ENCODE assay signal across 22 cellular contexts in the genomic region with DNA sequence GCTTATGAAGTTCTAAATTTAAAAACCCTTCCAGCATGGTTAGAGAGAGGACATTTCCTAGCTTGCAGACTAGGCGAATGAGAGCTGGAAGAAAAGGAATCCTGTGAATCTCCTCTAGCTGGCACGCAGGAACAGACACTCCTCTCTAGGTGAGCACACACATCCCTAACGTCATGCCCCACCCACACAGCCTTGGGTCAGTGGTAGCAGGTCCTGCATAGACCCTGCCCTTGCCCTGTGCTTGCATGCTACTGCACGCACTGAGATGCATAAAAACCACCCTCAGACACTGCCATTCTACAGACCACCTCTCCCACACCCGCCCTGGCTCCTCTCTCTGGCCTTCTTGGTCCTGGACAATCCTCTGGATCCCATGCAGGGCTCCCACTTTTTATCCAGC. TPM values are rescaled to one million over a fixed set of nuclear protein-coding genes. Genes with fewer than 3 reads are reported as not detected.
"Had no signal": no experiment of that assay in that cellular context is flagged by ENCODE, and none has a peak within 500 bp of the region (broad histone marks: within the 10 kb centered on the region; RNA-seq: fewer than 3 reads in every experiment).

No MANE protein-coding gene starts in this region.

- H3K36me3 Mint-ChIP-seq: activated naive CD8-positive, alpha-beta T cell treated with anti-CD3 and anti-CD28 coated beads, Interleukin-2, amount 10 ng/mL, durations not matched to agents 7 days and 5 days had no signal

- H3K36me3 ChIP-seq: adrenal gland, breast epithelium, SJSA1 had no signal

- H3K27me3 ChIP-seq: adrenal gland, SJSA1 had no signal

- H3K4me1 Mint-ChIP-seq: activated B cell treated with CpG ODN at 0.5 μM for 24 hours; activated CD4-positive, alpha-beta memory T cell treated with anti-CD3 and anti-CD28 coated beads, Interleukin-2, amount 10 ng/mL, durations not matched to agents 7 days and 5 days; activated CD4-positive, alpha-beta T cell treated with anti-CD3 and anti-CD28 coated beads, Interleukin-2, amount 10 ng/mL, durations not matched to agents 7 days and 5 days; activated naive CD8-positive, alpha-beta T cell treated with anti-CD3 and anti-CD28 coated beads, Interleukin-2, amount 10 ng/mL, durations not matched to agents 7 days and 5 days; T-helper 17 cell had no signal

- DNase-seq: activated B cell treated with CpG ODN at 0.5 μM for 24 hours; activated CD4-positive, alpha-beta memory T cell treated with anti-CD3 and anti-CD28 coated beads, Interleukin-2, amount 10 ng/mL, durations not matched to agents 7 days and 5 days; activated CD4-positive, alpha-beta T cell treated with anti-CD3 and anti-CD28 coated beads, Interleukin-2, amount 10 ng/mL, durations not matched to agents 7 days and 5 days; activated CD8-positive, alpha-beta memory T cell treated with anti-CD3 and anti-CD28 coated beads, Interleukin-2, amount 50 U/mL, for 4 hours; activated naive CD4-positive, alpha-beta T cell treated with anti-CD3 and anti-CD28 coated beads, Interleukin-2, amount 50 U/mL, for 16 hours; activated naive CD8-positive, alpha-beta T cell treated with anti-CD3 and anti-CD28 coated beads, Interleukin-2, amount 10 ng/mL, durations not matched to agents 7 days and 5 days; activated T-cell treated with anti-CD3 and anti-CD28 coated beads, Interleukin-2, amount 50 U/mL, for 1 hour; anterior cingulate cortex; caudate nucleus; NCI-H1048; NCI-H146; NCI-H187 treated with DMSO at 0.1 percent for 48 hours; NCI-H2081 treated with DMSO at 0.1 percent for 48 hours; NCI-H446; NCI-H524; SHP77; T-helper 17 cell; T-helper 9 cell had no signal

- ATAC-seq: T-helper 17 cell had no signal

- H3K27ac ChIP-seq: adrenal gland, breast epithelium, SJSA1 had no signal

- H3K27me3 Mint-ChIP-seq: activated B cell treated with CpG ODN at 0.5 μM for 24 hours; activated CD4-positive, alpha-beta memory T cell treated with anti-CD3 and anti-CD28 coated beads, Interleukin-2, amount 10 ng/mL, durations not matched to agents 7 days and 5 days had no signal

- H3K9me3 Mint-ChIP-seq: activated B cell treated with CpG ODN at 0.5 μM for 24 hours; activated CD4-positive, alpha-beta memory T cell treated with anti-CD3 and anti-CD28 coated beads, Interleukin-2, amount 10 ng/mL, durations not matched to agents 7 days and 5 days; activated CD4-positive, alpha-beta T cell treated with anti-CD3 and anti-CD28 coated beads, Interleukin-2, amount 10 ng/mL, durations not matched to agents 7 days and 5 days; activated naive CD8-positive, alpha-beta T cell treated with anti-CD3 and anti-CD28 coated beads, Interleukin-2, amount 10 ng/mL, durations not matched to agents 7 days and 5 days had no signal

- H3K4me1 ChIP-seq: adrenal gland, breast epithelium, SJSA1 had no signal

- H3K27ac Mint-ChIP-seq: activated B cell treated with CpG ODN at 0.5 μM for 24 hours; activated CD4-positive, alpha-beta memory T cell treated with anti-CD3 and anti-CD28 coated beads, Interleukin-2, amount 10 ng/mL, durations not matched to agents 7 days and 5 days; activated CD4-positive, alpha-beta T cell treated with anti-CD3 and anti-CD28 coated beads, Interleukin-2, amount 10 ng/mL, durations not matched to agents 7 days and 5 days; activated naive CD8-positive, alpha-beta T cell treated with anti-CD3 and anti-CD28 coated beads, Interleukin-2, amount 10 ng/mL, durations not matched to agents 7 days and 5 days; T-helper 17 cell had no signal

- H3K4me3 ChIP-seq: adrenal gland, breast epithelium, SJSA1 had no signal

- H3K4me3 Mint-ChIP-seq: activated B cell treated with CpG ODN at 0.5 μM for 24 hours; activated CD4-positive, alpha-beta memory T cell treated with anti-CD3 and anti-CD28 coated beads, Interleukin-2, amount 10 ng/mL, durations not matched to agents 7 days and 5 days; activated CD4-positive, alpha-beta T cell treated with anti-CD3 and anti-CD28 coated beads, Interleukin-2, amount 10 ng/mL, durations not matched to agents 7 days and 5 days; activated naive CD8-positive, alpha-beta T cell treated with anti-CD3 and anti-CD28 coated beads, Interleukin-2, amount 10 ng/mL, durations not matched to agents 7 days and 5 days; T-helper 17 cell had no signal

- H3K9me3 ChIP-seq: adrenal gland, breast epithelium, SJSA1 had no signal

RNA-seq across cellular contexts. Expression of gene CES1, which starts 23.5 kb away (rescaled TPM):
- total RNA-seq: activated B cell treated with CpG ODN at 0.5 μM for 24 hours; activated naive CD8-positive, alpha-beta T cell treated with anti-CD3 and anti-CD28 coated beads, Interleukin-2, amount 10 ng/mL, durations not matched to agents 7 days and 5 days; LHCN-M2; SJSA1 had no signal
